2 cellular contexts compared by ENCODE assay signal in the genomic region with DNA sequence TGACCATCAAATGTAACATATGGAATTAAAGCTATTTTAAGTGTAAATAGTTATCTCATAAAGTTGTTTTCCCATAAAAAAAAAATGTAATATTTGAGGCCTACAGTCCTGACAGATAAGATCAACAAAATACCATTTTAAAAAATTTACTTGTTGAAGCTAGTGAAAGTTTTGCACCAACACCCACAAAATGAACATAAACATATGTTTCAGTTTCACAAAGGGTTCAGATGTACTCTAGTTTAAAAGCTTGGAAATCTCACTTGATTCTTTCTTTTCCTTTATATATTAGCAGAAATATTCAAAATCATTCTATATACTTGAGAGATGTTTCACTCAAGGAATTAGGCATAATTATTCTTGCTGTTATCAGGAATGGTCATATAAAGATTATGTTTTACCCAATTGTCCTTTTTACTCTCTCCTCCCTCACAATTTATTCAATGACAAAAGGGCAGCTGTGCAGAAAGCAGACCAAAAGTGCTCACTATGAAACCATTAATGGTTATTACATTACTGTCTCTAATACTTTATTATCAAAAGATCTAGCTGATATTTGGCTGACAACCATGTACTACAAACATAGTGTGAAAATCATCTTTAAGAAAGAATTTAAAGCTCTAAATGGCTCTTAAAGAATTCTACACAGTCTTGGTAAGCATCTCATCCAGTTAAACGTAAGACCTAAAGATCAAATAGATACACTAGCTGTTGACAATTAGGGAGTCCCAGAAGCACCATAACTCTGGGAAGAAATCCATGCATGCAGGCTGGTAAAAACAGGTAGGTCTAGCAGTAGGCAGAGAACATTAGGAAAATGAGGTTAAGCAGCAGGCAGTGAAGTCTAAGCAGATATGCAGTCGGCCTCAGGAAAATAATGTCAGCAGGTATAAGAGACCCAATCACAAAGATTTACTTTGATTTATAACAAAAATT.
TF ChIP-seq lines count a peak whose summit lies in the region.

No MANE protein-coding gene starts in this region.

TF ChIP-seq in SK-N-SH treated with all-trans-retinoic acid at 6 μM for 48 hours, 23 proteins besides CTCF, POLR2A, EP300 and RAD21:
- TF ChIP-seq ZNF565 (CRISPR knock-in tag; conservative IDR thresholded peaks at IDR 0.05; ENCODE audit: low read depth) (0 out of 2 replicates have a peak, but pooled peaks have one; percentile 18), TCF4 (CRISPR knock-in tag; IDR thresholded peaks at IDR 0.05; ENCODE audit: borderline replicate concordance) (peak; percentile 54; the same call in 1 of the 2 replicates), ARNTL (CRISPR knock-in tag; IDR thresholded peaks at IDR 0.05; ENCODE audit: borderline replicate concordance, low read depth) (no peak), ISL1 (CRISPR knock-in tag; IDR thresholded peaks at IDR 0.05) (peak; percentile 53)

TF ChIP-seq in HepG2, 621 proteins besides CTCF, POLR2A, EP300 and RAD21:
- TF ChIP-seq ZNF629 (CRISPR knock-in tag; conservative IDR thresholded peaks at IDR 0.05): no peak
- no peak for TF ChIP-seq ZSCAN9 (CRISPR knock-in tag; IDR thresholded peaks at IDR 0.05; ENCODE audit: borderline replicate concordance)
- no peak for TF ChIP-seq ZNF570 (CRISPR knock-in tag; IDR thresholded peaks at IDR 0.05; ENCODE audit: borderline replicate concordance)
- TF ChIP-seq ZNF562 (CRISPR knock-in tag; IDR thresholded peaks at IDR 0.05; ENCODE audit: borderline replicate concordance): no peak
- no peak for TF ChIP-seq CBX1 (IDR thresholded peaks at IDR 0.05; ENCODE audit: low read depth)
- no peak for TF ChIP-seq MNT (IDR thresholded peaks at IDR 0.05)
- TF ChIP-seq, protein P1, sequence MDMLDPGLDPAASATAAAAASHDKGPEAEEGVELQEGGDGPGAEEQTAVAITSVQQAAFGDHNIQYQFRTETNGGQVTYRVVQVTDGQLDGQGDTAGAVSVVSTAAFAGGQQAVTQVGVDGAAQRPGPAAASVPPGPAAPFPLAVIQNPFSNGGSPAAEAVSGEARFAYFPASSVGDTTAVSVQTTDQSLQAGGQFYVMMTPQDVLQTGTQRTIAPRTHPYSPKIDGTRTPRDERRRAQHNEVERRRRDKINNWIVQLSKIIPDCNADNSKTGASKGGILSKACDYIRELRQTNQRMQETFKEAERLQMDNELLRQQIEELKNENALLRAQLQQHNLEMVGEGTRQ (IDR thresholded peaks at IDR 0.05; ENCODE audit: low read depth, low read length): no peak
- TF ChIP-seq, protein P1 (CRISPR knock-in tag; IDR thresholded peaks at IDR 0.05; ENCODE audit: borderline replicate concordance): no peak
- no peak for TF ChIP-seq MZF1 (CRISPR knock-in tag; IDR thresholded peaks at IDR 0.05; ENCODE audit: borderline replicate concordance)
- no peak for TF ChIP-seq FOXP1 (IDR thresholded peaks at IDR 0.05)
- no peak for TF ChIP-seq FOXP1 (CRISPR knock-in tag; IDR thresholded peaks at IDR 0.05)
- TF ChIP-seq ZNF160 (CRISPR knock-in tag; IDR thresholded peaks at IDR 0.05): no peak
- TF ChIP-seq, protein P2, sequence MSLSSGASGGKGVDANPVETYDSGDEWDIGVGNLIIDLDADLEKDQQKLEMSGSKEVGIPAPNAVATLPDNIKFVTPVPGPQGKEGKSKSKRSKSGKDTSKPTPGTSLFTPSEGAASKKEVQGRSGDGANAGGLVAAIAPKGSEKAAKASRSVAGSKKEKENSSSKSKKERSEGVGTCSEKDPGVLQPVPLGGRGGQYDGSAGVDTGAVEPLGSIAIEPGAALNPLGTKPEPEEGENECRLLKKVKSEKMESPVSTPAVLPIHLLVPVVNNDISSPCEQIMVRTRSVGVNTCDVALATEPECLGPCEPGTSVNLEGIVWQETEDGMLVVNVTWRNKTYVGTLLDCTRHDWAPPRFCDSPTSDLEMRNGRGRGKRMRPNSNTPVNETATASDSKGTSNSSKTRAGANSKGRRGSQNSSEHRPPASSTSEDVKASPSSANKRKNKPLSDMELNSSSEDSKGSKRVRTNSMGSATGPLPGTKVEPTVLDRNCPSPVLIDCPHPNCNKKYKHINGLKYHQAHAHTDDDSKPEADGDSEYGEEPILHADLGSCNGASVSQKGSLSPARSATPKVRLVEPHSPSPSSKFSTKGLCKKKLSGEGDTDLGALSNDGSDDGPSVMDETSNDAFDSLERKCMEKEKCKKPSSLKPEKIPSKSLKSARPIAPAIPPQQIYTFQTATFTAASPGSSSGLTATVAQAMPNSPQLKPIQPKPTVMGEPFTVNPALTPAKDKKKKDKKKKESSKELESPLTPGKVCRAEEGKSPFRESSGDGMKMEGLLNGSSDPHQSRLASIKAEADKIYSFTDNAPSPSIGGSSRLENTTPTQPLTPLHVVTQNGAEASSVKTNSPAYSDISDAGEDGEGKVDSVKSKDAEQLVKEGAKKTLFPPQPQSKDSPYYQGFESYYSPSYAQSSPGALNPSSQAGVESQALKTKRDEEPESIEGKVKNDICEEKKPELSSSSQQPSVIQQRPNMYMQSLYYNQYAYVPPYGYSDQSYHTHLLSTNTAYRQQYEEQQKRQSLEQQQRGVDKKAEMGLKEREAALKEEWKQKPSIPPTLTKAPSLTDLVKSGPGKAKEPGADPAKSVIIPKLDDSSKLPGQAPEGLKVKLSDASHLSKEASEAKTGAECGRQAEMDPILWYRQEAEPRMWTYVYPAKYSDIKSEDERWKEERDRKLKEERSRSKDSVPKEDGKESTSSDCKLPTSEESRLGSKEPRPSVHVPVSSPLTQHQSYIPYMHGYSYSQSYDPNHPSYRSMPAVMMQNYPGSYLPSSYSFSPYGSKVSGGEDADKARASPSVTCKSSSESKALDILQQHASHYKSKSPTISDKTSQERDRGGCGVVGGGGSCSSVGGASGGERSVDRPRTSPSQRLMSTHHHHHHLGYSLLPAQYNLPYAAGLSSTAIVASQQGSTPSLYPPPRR (CRISPR knock-in tag; IDR thresholded peaks at IDR 0.05; ENCODE audit: borderline replicate concordance): no peak
- TF ChIP-seq ZNF614 (CRISPR knock-in tag; IDR thresholded peaks at IDR 0.05; ENCODE audit: borderline replicate concordance): no peak
- TF ChIP-seq KAT8 (CRISPR knock-in tag; IDR thresholded peaks at IDR 0.05): no peak
- no peak for TF ChIP-seq CBX5 (CRISPR knock-in tag; IDR thresholded peaks at IDR 0.05; ENCODE audit: borderline replicate concordance)
- TF ChIP-seq SOX13 (IDR thresholded peaks at IDR 0.05): no peak
- TF ChIP-seq SOX13 (CRISPR knock-in tag; conservative IDR thresholded peaks at IDR 0.05 in 1 of 2, IDR thresholded peaks at IDR 0.05 in 1 of 2): no peak
- TF ChIP-seq ZNF83 (CRISPR knock-in tag; IDR thresholded peaks at IDR 0.05; ENCODE audit: borderline replicate concordance): no peak
- TF ChIP-seq, protein P3, sequence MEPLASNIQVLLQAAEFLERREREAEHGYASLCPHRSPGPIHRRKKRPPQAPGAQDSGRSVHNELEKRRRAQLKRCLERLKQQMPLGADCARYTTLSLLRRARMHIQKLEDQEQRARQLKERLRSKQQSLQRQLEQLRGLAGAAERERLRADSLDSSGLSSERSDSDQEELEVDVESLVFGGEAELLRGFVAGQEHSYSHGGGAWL (CRISPR knock-in tag; IDR thresholded peaks at IDR 0.05): no peak
- no peak for TF ChIP-seq ZNF446 (CRISPR knock-in tag; IDR thresholded peaks at IDR 0.05)
- no peak for TF ChIP-seq BCL6 (CRISPR knock-in tag; IDR thresholded peaks at IDR 0.05)
